1 cellular context compared by ENCODE assay signal in genomic region chr14:30921305-30921704, GRCh38.
TF ChIP-seq lines count a peak whose summit lies in the region.

No MANE protein-coding gene starts in this region.

TF ChIP-seq in GM23338, 12 proteins besides CTCF, POLR2A, EP300 and RAD21 (continued from another document):
- TF ChIP-seq ETS1 (IDR thresholded peaks at IDR 0.05): no peak
- no peak for TF ChIP-seq POLR2AphosphoS5 (IDR thresholded peaks at IDR 0.05; ENCODE audit: low read depth)
- no peak for TF ChIP-seq ZNF462 (CRISPR knock-in tag; IDR thresholded peaks at IDR 0.05)
- TF ChIP-seq JUNB (IDR thresholded peaks at IDR 0.05; ENCODE audit: unreplicated experiment): no peak
- TF ChIP-seq REST (IDR thresholded peaks at IDR 0.05; ENCODE audit: unreplicated experiment): no peak
- no peak for TF ChIP-seq CREB1 (CRISPR knock-in tag; IDR thresholded peaks at IDR 0.05; ENCODE audit: low read depth)
- no peak for TF ChIP-seq ZNF114 (CRISPR knock-in tag; IDR thresholded peaks at IDR 0.05)
- no peak for TF ChIP-seq EZH2phosphoT487 (IDR thresholded peaks at IDR 0.05; ENCODE audit: unreplicated experiment)
- no peak for TF ChIP-seq ZNF331 (CRISPR knock-in tag; IDR thresholded peaks at IDR 0.05; ENCODE audit: low read depth)
- no peak for TF ChIP-seq STAT1 (IDR thresholded peaks at IDR 0.05; ENCODE audit: unreplicated experiment)
